ENCODE assay signal across 1 cellular context in the genomic region with DNA sequence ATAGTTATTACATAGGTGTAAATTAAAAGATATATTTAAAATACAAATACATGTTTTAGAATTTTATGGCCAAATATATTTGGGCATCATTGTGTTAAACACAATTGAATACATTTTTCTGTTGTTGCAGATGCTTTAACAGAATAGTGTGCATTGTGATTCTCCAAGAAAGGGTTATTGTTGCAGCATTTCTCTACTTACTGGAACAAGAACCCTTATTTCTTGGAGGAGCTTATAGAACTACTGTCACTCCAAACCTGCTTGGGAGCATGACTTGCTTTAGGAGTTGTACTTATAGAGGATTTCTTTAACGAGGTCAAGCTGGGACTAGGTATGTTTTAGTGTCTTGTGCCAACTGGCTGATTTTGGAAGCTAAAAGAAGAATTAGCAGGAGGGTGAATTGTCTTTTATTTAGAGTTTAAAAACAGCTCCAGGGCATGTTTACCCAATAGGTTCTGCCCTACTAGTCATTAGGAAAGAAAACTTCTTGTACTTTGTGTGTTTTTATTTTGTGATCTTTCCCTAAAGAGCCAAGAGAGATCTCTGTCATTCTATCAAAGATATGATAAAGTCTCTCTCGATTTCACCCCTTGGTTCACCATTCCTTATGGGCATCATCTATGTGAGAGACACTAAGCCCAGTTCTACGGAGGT.
TF ChIP-seq lines count a peak whose summit lies in the region.

No MANE protein-coding gene starts in this region.

TF ChIP-seq in IMR-90, 13 proteins besides CTCF, POLR2A, EP300 and RAD21 (continued from another document):
- TF ChIP-seq NFE2L2 (IDR thresholded peaks at IDR 0.05; ENCODE audit: low read depth, low read length) (no peak), RCOR1 (IDR thresholded peaks at IDR 0.05; ENCODE audit: insufficient replicate concordance, low read length) (no peak), CEBPB (IDR thresholded peaks at IDR 0.05; ENCODE audit: low read depth, low read length) (no peak), SMC3 (IDR thresholded peaks at IDR 0.05; ENCODE audit: low read depth, low read length) (no peak)
- TF ChIP-seq, protein P1, sequence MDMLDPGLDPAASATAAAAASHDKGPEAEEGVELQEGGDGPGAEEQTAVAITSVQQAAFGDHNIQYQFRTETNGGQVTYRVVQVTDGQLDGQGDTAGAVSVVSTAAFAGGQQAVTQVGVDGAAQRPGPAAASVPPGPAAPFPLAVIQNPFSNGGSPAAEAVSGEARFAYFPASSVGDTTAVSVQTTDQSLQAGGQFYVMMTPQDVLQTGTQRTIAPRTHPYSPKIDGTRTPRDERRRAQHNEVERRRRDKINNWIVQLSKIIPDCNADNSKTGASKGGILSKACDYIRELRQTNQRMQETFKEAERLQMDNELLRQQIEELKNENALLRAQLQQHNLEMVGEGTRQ (IDR thresholded peaks at IDR 0.05; ENCODE audit: low read depth, low read length) = no peak
